In the genomic region with DNA sequence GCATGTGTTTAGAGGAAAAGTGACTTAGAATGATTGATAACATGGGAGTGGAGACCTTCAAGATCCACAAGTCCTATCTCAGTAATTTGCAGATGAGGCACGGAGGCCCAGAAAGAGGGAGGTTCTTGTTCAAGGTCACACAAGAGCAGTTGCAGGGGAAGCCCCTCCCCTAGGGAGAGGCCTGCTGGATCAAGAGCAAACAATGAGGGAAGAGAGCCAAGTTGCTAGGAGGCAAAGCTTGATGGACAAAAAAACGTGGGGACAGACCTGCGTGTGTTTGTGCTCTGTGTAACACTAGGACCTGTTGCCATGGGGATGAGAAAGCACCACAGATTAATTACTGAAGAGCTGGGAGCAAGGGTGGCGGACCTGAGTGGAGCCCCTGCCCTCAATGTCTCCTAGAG, we compare ENCODE assay signal across 8 cellular contexts. TPM values are rescaled to one million over a fixed set of nuclear protein-coding genes. Genes with fewer than 3 reads are reported as not detected.
DNase-seq lines count a peak whose midpoint lies in the region; ATAC-seq and TF ChIP-seq lines count a peak whose summit lies in the region.
"Had no signal": no experiment of that assay in that cellular context is flagged by ENCODE, and none has a peak within 500 bp of the region (broad histone marks: within the 10 kb centered on the region; RNA-seq: fewer than 3 reads in every experiment).

No MANE protein-coding gene starts in this region.

- peaks cover 0 to 9% of the 10 kb centered on the region in 2 donors for H3K4me1 ChIP-seq in left lung

- ATAC-seq in left lung (peak; percentile 6), HG03460 (IDR thresholded peaks at IDR 0.05; ENCODE audit: unreplicated experiment) (no peak)

- TF ChIP-seq CTCF in left lung (IDR thresholded peaks at IDR 0.05), result no peak

- intact Hi-C loops in left lung (cut with DNase I), result no loop called here

- peak overlapping the region in 1 of 2 donors; percentile 65 for H3K27ac ChIP-seq in left lung

- H3K27me3 ChIP-seq in left lung, result peaks cover 0 to 27% of the 10 kb centered on the region in 2 donors

- no peaks in the 10 kb centered on the region for H3K36me3 ChIP-seq in left lung

- H3K4me3 ChIP-seq in left lung, result no peak overlapping the region

- DNase-seq in DMS79 treated with DMSO at 0.1 percent for 48 hours (lab: John Stamatoyannopoulos, UW) (peak; percentile 95), NCI-H82 treated with DMSO at 0.1 percent for 48 hours (lab: John Stamatoyannopoulos, UW; ENCODE audit: unreplicated experiment) (peak; percentile 58), left lung (peak in 1 of 2 donors; percentile 30), cortex of kidney (lab: John Stamatoyannopoulos, UW) (no peak), activated gamma-delta T cell (lab: John Stamatoyannopoulos, UW) (no peak)

- H3K9me3 ChIP-seq in left lung, result no peaks in the 10 kb centered on the region
- H3K9me3 ChIP-seq: Caco-2 had no signal

RNA-seq across cellular contexts. Expression of gene MFRP, which starts 6.4 kb away (rescaled TPM):
- total RNA-seq in left lung, result not detected
- total RNA-seq: Caco-2, frontal cortex had no signal

RNA-seq across cellular contexts. Expression of gene C1QTNF5, which starts 12.2 kb away (rescaled TPM):
- 10 to 100 TPM; 20.0 to 33.3 TPM for total RNA-seq in left lung

RNA-seq across cellular contexts. Expression of gene RNF26, which starts 18.5 kb away (rescaled TPM):
- total RNA-seq in left lung, result 10 to 100 TPM; 22.0 to 28.3 TPM

RNA-seq across cellular contexts. Expression of gene USP2, which starts 28.6 kb away (rescaled TPM):
- total RNA-seq in left lung, result 1 to 10 TPM; 2.6 to 3.7 TPM

RNA-seq across cellular contexts. Expression of gene MCAM, which starts 35.9 kb away (rescaled TPM):
- total RNA-seq in left lung, result 10 to 100 TPM; 59.5 to 87.5 TPM

Comparison
In these comparisons a context has a peak if more than half of its experiments do, and no peak if none do; other contexts are left out.
1. DNase-seq: peak in DMS79 treated with DMSO at 0.1 percent for 48 hours (single experiment) and NCI-H82 treated with DMSO at 0.1 percent for 48 hours (single experiment); none in cortex of kidney (single experiment) and activated gamma-delta T cell (single experiment).